Comparison of ENCODE assay signal across 8 cellular contexts in genomic region chr20:32820000-32820697, GRCh38. TPM values are rescaled to one million over a fixed set of nuclear protein-coding genes. Genes with fewer than 3 reads are reported as not detected.
DNase-seq lines count a peak whose midpoint lies in the region; TF ChIP-seq lines count a peak whose summit lies in the region.

No MANE protein-coding gene starts in this region.

- H3K4ac ChIP-seq in H9 (ENCODE audit: low read depth, low read length), result no peak overlapping the region

- no peak overlapping the region for H3K27ac ChIP-seq in H9 (ENCODE audit: insufficient read length, low read depth, low read length)

- no peak overlapping the region for H4K91ac ChIP-seq in H9 (ENCODE audit: insufficient read length, low read depth, low read length)

- H3K4me3 ChIP-seq in kidney epithelial cell (ENCODE audit: low read depth, low read length), result peak overlapping the region; percentile 65

- no peaks in the 10 kb centered on the region for H3K27me3 ChIP-seq in H9 (ENCODE audit: insufficient read depth, low read length)
- H3K27me3 ChIP-seq in kidney epithelial cell (ENCODE audit: control insufficient read depth, insufficient read depth, low read length), result no peaks in the 10 kb centered on the region

- H3K4me3 Mint-ChIP-seq in H9 (peak overlapping the region; percentile 96), brain (peak overlapping the region; percentile 79 to 96 (median 89))

- H4K20me1 ChIP-seq in H9 (ENCODE audit: control insufficient read depth, insufficient read depth, insufficient read length), result no peaks in the 10 kb centered on the region

- TF ChIP-seq CTCF in GM13977 (IDR thresholded peaks at IDR 0.05; ENCODE audit: extremely low read depth, insufficient read depth, missing control alignments) (peak; percentile 11), H9 (conservative IDR thresholded peaks at IDR 0.05) (no peak), brain (conservative IDR thresholded peaks at IDR 0.05) (no peak), kidney epithelial cell (IDR thresholded peaks at IDR 0.05; ENCODE audit: insufficient read depth, low read length, poor library complexity, severe bottlenecking) (no peak)

- no CpG with 5 or more reads among the region's 56 CpGs for WGBS in H9 (ENCODE audit: extremely low coverage, insufficient read length, low lambda C conversion rate)

- H2BK12ac ChIP-seq in H9 (ENCODE audit: insufficient read length, low read depth, low read length), result no peak overlapping the region

- H2BK20ac ChIP-seq in H9 (ENCODE audit: low read depth, low read length, poor library complexity, severe bottlenecking), result no peak overlapping the region

- H3K27ac Mint-ChIP-seq in H9 (peak overlapping the region; percentile 82 to 98 (median 90)), brain (peak overlapping the region; percentile 73 to 94 (median 91))

- H3K79me2 ChIP-seq in H9 (ENCODE audit: insufficient read depth, low read length), result peaks cover 41% of the 10 kb centered on the region

- H2AK5ac ChIP-seq in H9 (ENCODE audit: insufficient read length, low read length), result no peak overlapping the region

- H3K56ac ChIP-seq in H9 (ENCODE audit: insufficient read length, low read depth, low read length), result no peak overlapping the region

- H2AFZ ChIP-seq in H9 (ENCODE audit: low read length), result no peak overlapping the region

- no peak overlapping the region for H4K5ac ChIP-seq in H9 (ENCODE audit: insufficient read length, low read depth, low read length)

- no peak overlapping the region for H3K23ac ChIP-seq in H9 (ENCODE audit: insufficient read length, low read depth, low read length)

- H3K9me3 ChIP-seq in H9 (ENCODE audit: control insufficient read depth, low read depth, low read length), result no peaks in the 10 kb centered on the region

- peaks cover 5% of the 10 kb centered on the region for H3K23me2 ChIP-seq in H9 (ENCODE audit: insufficient read length, low read depth, low read length, poor library complexity, severe bottlenecking)

- H3K14ac ChIP-seq in H9 (ENCODE audit: insufficient read depth, low read length), result peak overlapping the region; percentile 93; the same call in 1 of the 2 replicates

- H3K36me3 Mint-ChIP-seq in H9 (ENCODE audit: insufficient read depth in 1 of 3, low read depth in 3 of 3) (peaks cover 0 to under 1% (median 0%) of the 10 kb centered on the region in 3 experiments; a peak in 1 of 7 replicates), brain (peaks cover 7% of the 10 kb centered on the region)

- in situ Hi-C loops in GM13977 (cut with MboI; ENCODE audit: low pct_unique_long_range_greater_than_20kb, low sequenced_read_pairs, unreplicated experiment), result no loop called here

- H4K8ac ChIP-seq in H9 (replicated peaks; ENCODE audit: insufficient read length, low read depth, low read length), result no peak overlapping the region

- no peak overlapping the region for H2BK15ac ChIP-seq in H9 (ENCODE audit: low read depth, low read length)

- peak overlapping the region; percentile 56 for H3K4me2 ChIP-seq in H9 (ENCODE audit: insufficient read depth, insufficient read length, low read length)

- H3K4me1 Mint-ChIP-seq in H9 (peaks cover 30 to 36% of the 10 kb centered on the region in 2 experiments), brain (peaks cover 41% of the 10 kb centered on the region)

- H3K4me1 ChIP-seq in H9 (ENCODE audit: insufficient read depth, low read length), result peaks cover 2% of the 10 kb centered on the region; the same call in 1 of the 2 replicates

- H3K27me3 Mint-ChIP-seq in H9 (ENCODE audit: low read depth), result peaks cover 3% of the 10 kb centered on the region; the same call in 1 of the 2 replicates
- H3K27me3 Mint-ChIP-seq in brain, result no peaks in the 10 kb centered on the region

- DNase-seq in GM13977 (ENCODE audit: low spot score), result peak; percentile 86
- peak; percentile 92 for DNase-seq in H9
- DNase-seq in M059J (ENCODE audit: low read depth), result peak; percentile 67
- peak in 4 of 5 experiments; percentile 57 to 91 (median 82) for DNase-seq in T-helper 2 cell
- no peak for DNase-seq in kidney epithelial cell (ENCODE audit: low read depth)
- peak; percentile 60 to 89 (median 78) for DNase-seq in stimulated activated CD4-positive, alpha-beta T cell treated with anti-CD3 and anti-CD28 coated beads, Interleukin-1b, Interleukin-23, amount 100 ng/mL, for 24 hours (ENCODE audit: low read depth in 4 of 4, low spot score in 1 of 4)
- DNase-seq in inferior parietal cortex (ENCODE audit: extremely low spot score), result no peak

- no peaks in the 10 kb centered on the region for H3K36me3 ChIP-seq in kidney epithelial cell (ENCODE audit: control insufficient read depth, insufficient read depth, low read length)

- peak overlapping the region; percentile 55 for H3K18ac ChIP-seq in H9 (ENCODE audit: insufficient read length, low read depth, low read length)

- no peaks in the 10 kb centered on the region for H3K79me1 ChIP-seq in H9 (ENCODE audit: insufficient read depth, low read depth, low read length, poor library complexity, severe bottlenecking)

- no peak overlapping the region for H3T11ph ChIP-seq in H9 (ENCODE audit: low read length)

- no peak overlapping the region for H2BK120ac ChIP-seq in H9 (ENCODE audit: low read depth, low read length, poor library complexity, severe bottlenecking)

- no peaks in the 10 kb centered on the region; a peak in 1 of 5 replicates for H3K9me3 Mint-ChIP-seq in H9
- peaks cover 0 to 1% (median 0%) of the 10 kb centered on the region in 5 experiments for H3K9me3 Mint-ChIP-seq in brain

- H3K9ac ChIP-seq in H9 (ENCODE audit: extremely low read depth, insufficient read length, low read length), result peak overlapping the region; percentile 60

- no peak overlapping the region for H2BK5ac ChIP-seq in H9 (ENCODE audit: insufficient read length, low read length)

RNA-seq across cellular contexts. Expression of gene MAPRE1, which starts 0.4 kb away (rescaled TPM):
- total RNA-seq in H9 (2021) (286 and 289 TPM in 2 replicates), kidney epithelial cell (88.2 and 92.3 TPM in 2 replicates)
- 216 and 278 TPM in 2 replicates for total RNA-seq in M059J (2014; rRNA removed; shearing (Covaris generic))
- polyA plus RNA-seq in brain (ENCODE audit: insufficient read depth, low read depth, low replicate concordance), result 235 TPM

RNA-seq across cellular contexts. Expression of gene EFCAB8, which starts 38.6 kb away (rescaled TPM):
- total RNA-seq in H9 (2021) (0.09 TPM in 1 of 2 replicates, not detected in the other), kidney epithelial cell (not detected in 2 replicates)
- not detected in 2 replicates for total RNA-seq in M059J (2014; rRNA removed; shearing (Covaris generic))
- 0.25 TPM for polyA plus RNA-seq in brain (ENCODE audit: insufficient read depth, low read depth, low replicate concordance)

RNA-seq across cellular contexts. Expression of gene DNMT3B, which starts 58.0 kb away (rescaled TPM):
- total RNA-seq in H9 (2021), result 980 and 996 TPM in 2 replicates
- total RNA-seq in M059J (2014; rRNA removed; shearing (Covaris generic)), result 2.8 and 7.1 TPM in 2 replicates
- polyA plus RNA-seq in brain (ENCODE audit: insufficient read depth, low read depth, low replicate concordance), result 8.7 TPM
- 7.5 and 9.0 TPM in 2 replicates for total RNA-seq in kidney epithelial cell

Comparison
In these comparisons a context has a peak if more than half of its experiments do, and no peak if none do; other contexts are left out.
1. DNase-seq: peak in GM13977 (single experiment), H9 (single experiment), M059J (single experiment), T-helper 2 cell (4 of 5) and stimulated activated CD4-positive, alpha-beta T cell treated with anti-CD3 and anti-CD28 coated beads, Interleukin-1b, Interleukin-23, amount 100 ng/mL, for 24 hours (4 of 4); none in kidney epithelial cell (single experiment) and inferior parietal cortex (single experiment).
2. RNA of gene DNMT3B, which starts 58.0 kb away (total RNA-seq): 980 to 996 TPM in H9; 7.5 to 9.0 TPM in kidney epithelial cell and 2.8 to 7.1 TPM in M059J; every median in the first group is over 10 times any median in the second.